In the genomic region with DNA sequence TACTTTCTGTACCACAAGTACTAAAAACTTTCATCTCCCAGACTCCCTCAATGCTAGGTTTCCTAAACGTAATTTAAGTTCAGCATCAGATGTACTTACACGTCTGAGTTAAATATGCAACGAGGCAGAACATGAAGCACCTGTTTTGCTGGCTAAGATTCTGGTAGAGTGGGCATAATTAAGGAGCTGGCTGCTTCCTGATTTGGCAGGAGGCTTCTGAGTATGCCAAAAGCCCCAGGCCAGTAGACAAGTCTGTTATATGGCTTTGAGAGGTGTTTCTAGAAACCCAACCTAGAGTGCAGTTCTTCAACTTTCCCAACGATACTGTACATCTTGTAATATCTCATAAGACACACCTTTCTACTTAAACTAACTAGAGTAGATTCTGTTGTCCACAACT, we compare ENCODE assay signal across 20 cellular contexts.
"Had no signal": no experiment of that assay in that cellular context is flagged by ENCODE, and none has a peak within 500 bp of the region (broad histone marks: within the 10 kb centered on the region; RNA-seq: fewer than 3 reads in every experiment).

No MANE protein-coding gene starts in this region.

- H3K27ac Mint-ChIP-seq: activated CD8-positive, alpha-beta memory T cell treated with anti-CD3 and anti-CD28 coated beads, Interleukin-2, amount 10 ng/mL, durations not matched to agents 7 days and 5 days; activated naive CD4-positive, alpha-beta T cell treated with anti-CD3 and anti-CD28 coated beads, Interleukin-2, amount 50 U/mL, for 72 hours; activated T-cell treated with anti-CD3 and anti-CD28 coated beads, Interleukin-2, amount 50 U/mL, for 24 hours; dendritic cell treated with granulocyte-macrophage colony-stimulating factor and Interleukin-4, amounts not matched to agents 40 ng/mL and 50 ng/mL, for 4 days; effector memory CD8-positive, alpha-beta T cell; stimulated activated effector memory CD8-positive, alpha-beta T cell treated with anti-CD3 and anti-CD28 coated beads, Interleukin-12 subunit alpha, Interleukin-12 subunit beta, amount 100 ng/mL, for 72 hours had no signal

- H3K4me3 ChIP-seq: body of pancreas, lung, pancreas, smooth muscle cell, tibial artery, uterus had no signal

- DNase-seq: activated CD4-positive, alpha-beta T cell treated with anti-CD3 and anti-CD28 coated beads, Interleukin-2, amount 50 U/mL, for 48 hours; activated CD4-positive, CD25-positive, alpha-beta regulatory T cell treated with anti-CD3 and anti-CD28 coated beads, Interleukin-2, amount 50 U/mL, for 72 hours; activated CD8-positive, alpha-beta memory T cell treated with anti-CD3 and anti-CD28 coated beads, Interleukin-2, amount 10 ng/mL, durations not matched to agents 7 days and 5 days; activated effector memory CD4-positive, alpha-beta T cell treated with Interleukin-2 at 50 U/mL for 16 hours; activated T-cell treated with anti-CD3 and anti-CD28 coated beads, Interleukin-2, amount 50 U/mL, for 24 hours; amniotic stem cell; effector memory CD8-positive, alpha-beta T cell; naive B cell; pancreas; retina; tibial artery; uterus had no signal

- H3K9me3 ChIP-seq: body of pancreas, pancreas, tibial artery, uterus had no signal

- H3K4me3 Mint-ChIP-seq: activated CD8-positive, alpha-beta memory T cell treated with anti-CD3 and anti-CD28 coated beads, Interleukin-2, amount 10 ng/mL, durations not matched to agents 7 days and 5 days; activated T-cell treated with anti-CD3 and anti-CD28 coated beads, Interleukin-2, amount 50 U/mL, for 24 hours; central memory CD8-positive, alpha-beta T cell; dendritic cell treated with granulocyte-macrophage colony-stimulating factor and Interleukin-4, amounts not matched to agents 40 ng/mL and 50 ng/mL, for 4 days; effector memory CD8-positive, alpha-beta T cell; naive B cell; stimulated activated effector memory CD8-positive, alpha-beta T cell treated with anti-CD3 and anti-CD28 coated beads, Interleukin-12 subunit alpha, Interleukin-12 subunit beta, amount 100 ng/mL, for 72 hours had no signal

- H3K4me1 ChIP-seq: tibial artery, uterus had no signal

- H3K27ac ChIP-seq: body of pancreas, epithelial cell of prostate, pancreas, tibial artery, uterus had no signal

- H3K9me3 Mint-ChIP-seq: activated naive CD4-positive, alpha-beta T cell treated with anti-CD3 and anti-CD28 coated beads, Interleukin-2, amount 50 U/mL, for 72 hours; activated T-cell treated with anti-CD3 and anti-CD28 coated beads, Interleukin-2, amount 50 U/mL, for 24 hours; central memory CD8-positive, alpha-beta T cell; dendritic cell treated with granulocyte-macrophage colony-stimulating factor and Interleukin-4, amounts not matched to agents 40 ng/mL and 50 ng/mL, for 4 days; effector memory CD8-positive, alpha-beta T cell; naive B cell; stimulated activated effector memory CD8-positive, alpha-beta T cell treated with anti-CD3 and anti-CD28 coated beads, Interleukin-12 subunit alpha, Interleukin-12 subunit beta, amount 100 ng/mL, for 72 hours had no signal

- ATAC-seq: activated CD8-positive, alpha-beta memory T cell treated with anti-CD3 and anti-CD28 coated beads, Interleukin-2, amount 10 ng/mL, durations not matched to agents 7 days and 5 days; activated naive CD4-positive, alpha-beta T cell treated with anti-CD3 and anti-CD28 coated beads, Interleukin-2, amount 50 U/mL, for 72 hours; body of pancreas; effector memory CD8-positive, alpha-beta T cell; stimulated activated effector memory CD8-positive, alpha-beta T cell treated with anti-CD3 and anti-CD28 coated beads, Interleukin-12 subunit alpha, Interleukin-12 subunit beta, amount 100 ng/mL, for 72 hours had no signal

- H3K36me3 ChIP-seq: pancreas, tibial artery, uterus had no signal

- H3K27me3 ChIP-seq: body of pancreas, pancreas, tibial artery, uterus had no signal

- H3K27me3 Mint-ChIP-seq: activated T-cell treated with anti-CD3 and anti-CD28 coated beads, Interleukin-2, amount 50 U/mL, for 24 hours; central memory CD8-positive, alpha-beta T cell; dendritic cell treated with granulocyte-macrophage colony-stimulating factor and Interleukin-4, amounts not matched to agents 40 ng/mL and 50 ng/mL, for 4 days; effector memory CD8-positive, alpha-beta T cell; naive B cell had no signal

- H3K36me3 Mint-ChIP-seq: activated naive CD4-positive, alpha-beta T cell treated with anti-CD3 and anti-CD28 coated beads, Interleukin-2, amount 50 U/mL, for 72 hours; stimulated activated effector memory CD8-positive, alpha-beta T cell treated with anti-CD3 and anti-CD28 coated beads, Interleukin-12 subunit alpha, Interleukin-12 subunit beta, amount 100 ng/mL, for 72 hours had no signal

- H3K4me1 Mint-ChIP-seq: activated CD8-positive, alpha-beta memory T cell treated with anti-CD3 and anti-CD28 coated beads, Interleukin-2, amount 10 ng/mL, durations not matched to agents 7 days and 5 days; central memory CD8-positive, alpha-beta T cell; naive B cell; stimulated activated effector memory CD8-positive, alpha-beta T cell treated with anti-CD3 and anti-CD28 coated beads, Interleukin-12 subunit alpha, Interleukin-12 subunit beta, amount 100 ng/mL, for 72 hours had no signal

- H3K4me2 ChIP-seq: smooth muscle cell had no signal
